Comparison of ENCODE assay signal across 17 cellular contexts in genomic region chr1:88618331-88618730, GRCh38.
DNase-seq lines count a peak whose midpoint lies in the region; ATAC-seq and TF ChIP-seq lines count a peak whose summit lies in the region.
"Had no signal": no experiment of that assay in that cellular context is flagged by ENCODE, and none has a peak within 500 bp of the region (broad histone marks: within the 10 kb centered on the region; RNA-seq: fewer than 3 reads in every experiment).

No MANE protein-coding gene starts in this region.

- H3K79me2 ChIP-seq in OCI-LY7 (ENCODE audit: insufficient read depth, low read depth, low read length) = no peaks in the 10 kb centered on the region
- no peaks in the 10 kb centered on the region for H3K79me2 ChIP-seq in neural progenitor cell (ENCODE audit: low read depth)

- no peaks in the 10 kb centered on the region for H3K9me2 ChIP-seq in OCI-LY7 (ENCODE audit: insufficient read depth, low read length)

- POLR2A ChIA-PET in activated CD8-positive, alpha-beta T cell treated with anti-CD3 and anti-CD28 coated beads for 36 hours (lab: Charles Lee) = no interaction called here
- POLR2A ChIA-PET in activated CD8-positive, alpha-beta T cell treated with anti-CD3 and anti-CD28 coated beads, Interleukin-2, amount 10 ng/mL, durations not matched to agents 7 days and 5 days (lab: Charles Lee) = no interaction called here
- POLR2A ChIA-PET in HEK293 (lab: Yijun Ruan, JAX) (no interaction called here), OCI-LY7 (lab: Charles Lee) (no interaction called here)

- intact Hi-C loops in activated CD8-positive, alpha-beta T cell treated with anti-CD3 and anti-CD28 coated beads for 36 hours (cut with micrococcal nuclease) = no loop called here
- intact Hi-C loops in OCI-LY7 (cut with micrococcal nuclease; ENCODE audit: unreplicated experiment) = no loop called here

- no peaks in the 10 kb centered on the region; the same call in 1 of the 2 replicates for H3K9me3 ChIP-seq in HEK293 (ENCODE audit: control insufficient read depth, insufficient read depth, low read depth, low read length)
- H3K9me3 ChIP-seq in OCI-LY7 (ENCODE audit: low read length) = peaks cover 11% of the 10 kb centered on the region; the same call in 1 of the 2 replicates
- peaks cover 4% of the 10 kb centered on the region for H3K9me3 ChIP-seq in neural progenitor cell (ENCODE audit: low read depth)

- H3K36me3 ChIP-seq in HEK293 (ENCODE audit: control insufficient read depth in 2 of 2, insufficient read depth in 1 of 2, low read length in 2 of 2) (no peaks in the 10 kb centered on the region), OCI-LY7 (ENCODE audit: insufficient read depth, low read length) (no peaks in the 10 kb centered on the region), neural progenitor cell (no peaks in the 10 kb centered on the region)
- H3K36me3 ChIP-seq: HAP-1 had no signal

- no peak for ATAC-seq in activated CD8-positive, alpha-beta T cell treated with anti-CD3 and anti-CD28 coated beads for 36 hours
- ATAC-seq in activated CD8-positive, alpha-beta T cell treated with anti-CD3 and anti-CD28 coated beads, Interleukin-2, amount 10 ng/mL, durations not matched to agents 7 days and 5 days = no peak
- no peak for ATAC-seq in GM19452 (IDR thresholded peaks at IDR 0.05; ENCODE audit: unreplicated experiment)
- ATAC-seq in HG02588 (IDR thresholded peaks at IDR 0.05; ENCODE audit: unreplicated experiment) = no peak
- ATAC-seq: GM12878 had no signal

- H3K4me1 Mint-ChIP-seq in activated CD8-positive, alpha-beta T cell treated with anti-CD3 and anti-CD28 coated beads for 36 hours (ENCODE audit: low read depth) = no peaks in the 10 kb centered on the region
- H3K4me1 Mint-ChIP-seq in activated CD8-positive, alpha-beta T cell treated with anti-CD3 and anti-CD28 coated beads, Interleukin-2, amount 10 ng/mL, durations not matched to agents 7 days and 5 days (ENCODE audit: low read depth) = no peaks in the 10 kb centered on the region
- no peaks in the 10 kb centered on the region for H3K4me1 Mint-ChIP-seq in neural progenitor cell
- H3K4me1 Mint-ChIP-seq: CD4-positive, alpha-beta memory T cell had no signal

- H3F3A ChIP-seq in neural progenitor cell (ENCODE audit: low read depth) = no peaks in the 10 kb centered on the region

- H3K9me3 Mint-ChIP-seq in activated CD8-positive, alpha-beta T cell treated with anti-CD3 and anti-CD28 coated beads for 36 hours = peaks cover 20% of the 10 kb centered on the region
- H3K9me3 Mint-ChIP-seq in activated CD8-positive, alpha-beta T cell treated with anti-CD3 and anti-CD28 coated beads, Interleukin-2, amount 10 ng/mL, durations not matched to agents 7 days and 5 days (ENCODE audit: insufficient read depth) = peaks cover 12% of the 10 kb centered on the region
- H3K9me3 Mint-ChIP-seq in neural progenitor cell = peaks cover 34% of the 10 kb centered on the region

- no peak overlapping the region for H3K4me3 Mint-ChIP-seq in activated CD8-positive, alpha-beta T cell treated with anti-CD3 and anti-CD28 coated beads for 36 hours
- no peak overlapping the region for H3K4me3 Mint-ChIP-seq in activated CD8-positive, alpha-beta T cell treated with anti-CD3 and anti-CD28 coated beads, Interleukin-2, amount 10 ng/mL, durations not matched to agents 7 days and 5 days
- no peak overlapping the region for H3K4me3 Mint-ChIP-seq in neural progenitor cell
- H3K4me3 Mint-ChIP-seq: CD4-positive, alpha-beta memory T cell had no signal

- peaks cover 8% of the 10 kb centered on the region for H3K36me3 Mint-ChIP-seq in activated CD8-positive, alpha-beta T cell treated with anti-CD3 and anti-CD28 coated beads for 36 hours (ENCODE audit: low read depth)
- no peaks in the 10 kb centered on the region for H3K36me3 Mint-ChIP-seq in activated CD8-positive, alpha-beta T cell treated with anti-CD3 and anti-CD28 coated beads, Interleukin-2, amount 10 ng/mL, durations not matched to agents 7 days and 5 days (ENCODE audit: low read depth)
- peaks cover 6% of the 10 kb centered on the region for H3K36me3 Mint-ChIP-seq in neural progenitor cell

- H3K27ac ChIP-seq in HEK293 (ENCODE audit: extremely low read depth, low read depth, low read length) (no peak overlapping the region), OCI-LY7 (ENCODE audit: low read depth, low read length, poor library complexity, severe bottlenecking) (no peak overlapping the region), neural progenitor cell (no peak overlapping the region)

- H4K20me1 ChIP-seq in OCI-LY7 (ENCODE audit: insufficient read depth, low read length) (no peaks in the 10 kb centered on the region), neural progenitor cell (ENCODE audit: low read depth) (no peaks in the 10 kb centered on the region)

- H3K27me3 ChIP-seq in neural progenitor cell = no peaks in the 10 kb centered on the region

- peak; percentile 2 for DNase-seq in activated CD8-positive, alpha-beta T cell treated with anti-CD3 and anti-CD28 coated beads for 36 hours
- no peak for DNase-seq in activated CD8-positive, alpha-beta T cell treated with anti-CD3 and anti-CD28 coated beads, Interleukin-2, amount 10 ng/mL, durations not matched to agents 7 days and 5 days
- DNase-seq in OCI-LY7 (ENCODE audit: low spot score) (peak; percentile 19), neural progenitor cell (ENCODE audit: low spot score) (peak; percentile 5), HUDEP-2 (lab: John Stamatoyannopoulos, UW; ENCODE audit: unreplicated experiment in 76 of 76) (no peak)
- DNase-seq: C1 segment of cervical spinal cord; Calu3; CD4-positive, alpha-beta memory T cell; COR-L47; EL; GDM1; GOT3 had no signal

- no peak overlapping the region for H3K4me2 ChIP-seq in OCI-LY7 (ENCODE audit: low read length)
- H3K4me2 ChIP-seq in neural progenitor cell = no peak overlapping the region

- no peak overlapping the region for H3K27ac Mint-ChIP-seq in activated CD8-positive, alpha-beta T cell treated with anti-CD3 and anti-CD28 coated beads for 36 hours
- H3K27ac Mint-ChIP-seq in activated CD8-positive, alpha-beta T cell treated with anti-CD3 and anti-CD28 coated beads, Interleukin-2, amount 10 ng/mL, durations not matched to agents 7 days and 5 days = no peak overlapping the region
- H3K27ac Mint-ChIP-seq in neural progenitor cell = no peak overlapping the region
- H3K27ac Mint-ChIP-seq: CD4-positive, alpha-beta memory T cell had no signal

- BruUV-seq in OCI-LY7 (replicated peaks; lab: Mats Ljungman, UMichigan) = no TSS peak

- no peak overlapping the region for H3K4me3 ChIP-seq in HEK293 (ENCODE audit: low read depth, low read length)
- H3K4me3 ChIP-seq in OCI-LY7 (ENCODE audit: low read depth, low read length, poor library complexity, severe bottlenecking) = no peak overlapping the region
- H3K4me3 ChIP-seq in neural progenitor cell = no peak overlapping the region
- H3K4me3 ChIP-seq: GM12878, HAP-1 had no signal

- peaks cover 6% of the 10 kb centered on the region for H3K27me3 Mint-ChIP-seq in activated CD8-positive, alpha-beta T cell treated with anti-CD3 and anti-CD28 coated beads for 36 hours
- H3K27me3 Mint-ChIP-seq in activated CD8-positive, alpha-beta T cell treated with anti-CD3 and anti-CD28 coated beads, Interleukin-2, amount 10 ng/mL, durations not matched to agents 7 days and 5 days (ENCODE audit: low read depth) = peaks cover 4% of the 10 kb centered on the region
- no peaks in the 10 kb centered on the region for H3K27me3 Mint-ChIP-seq in neural progenitor cell (ENCODE audit: insufficient read depth, low read depth)

- no peak for TF ChIP-seq CTCF in activated CD8-positive, alpha-beta T cell treated with anti-CD3 and anti-CD28 coated beads for 36 hours (IDR thresholded peaks at IDR 0.05)
- no peak for TF ChIP-seq CTCF in HEK293 (tag by site-specific recombination; IDR thresholded peaks at IDR 0.05)
- no peak for TF ChIP-seq CTCF in OCI-LY7 (conservative IDR thresholded peaks at IDR 0.05; ENCODE audit: low read length)
- no peak for TF ChIP-seq CTCF in neural progenitor cell (IDR thresholded peaks at IDR 0.05)

- CTCF ChIA-PET in activated CD8-positive, alpha-beta T cell treated with anti-CD3 and anti-CD28 coated beads for 36 hours (lab: Charles Lee) = no interaction called here
- CTCF ChIA-PET in activated CD8-positive, alpha-beta T cell treated with anti-CD3 and anti-CD28 coated beads, Interleukin-2, amount 10 ng/mL, durations not matched to agents 7 days and 5 days (lab: Charles Lee) = no interaction called here
- CTCF ChIA-PET in HEK293 (lab: Yijun Ruan, JAX) (interaction anchor here (0.6 kb wide), 1 partner anchor 36 kb away, joined by 3 read pairs; no protein-coding TSS in a partner anchor), OCI-LY7 (lab: Charles Lee; ENCODE audit: unreplicated experiment) (no interaction called here)

- H3K9ac ChIP-seq in neural progenitor cell = no peak overlapping the region

- H3K4me1 ChIP-seq in HEK293 (ENCODE audit: control insufficient read depth, insufficient read depth, low read length) (no peaks in the 10 kb centered on the region), OCI-LY7 (ENCODE audit: insufficient read depth, low read length, poor library complexity, severe bottlenecking) (no peaks in the 10 kb centered on the region), neural progenitor cell (no peaks in the 10 kb centered on the region)
- H3K4me1 ChIP-seq: HAP-1 had no signal

- H2AFZ ChIP-seq in OCI-LY7 (ENCODE audit: low read length) = no peak overlapping the region
- H2AFZ ChIP-seq in neural progenitor cell (replicated peaks) = no peak overlapping the region

TF ChIP-seq in HEK293, 187 proteins besides CTCF, POLR2A, EP300 and RAD21:
- TF ChIP-seq SETDB1 (IDR thresholded peaks at IDR 0.05; ENCODE audit: insufficient read length, low read length) = peak; percentile 90
- no peak for TF ChIP-seq ZNF843 (tag by site-specific recombination; IDR thresholded peaks at IDR 0.05)
- no peak for TF ChIP-seq SP7 (tag by site-specific recombination; IDR thresholded peaks at IDR 0.05)
- no peak for TF ChIP-seq ZNF624 (tag by site-specific recombination; IDR thresholded peaks at IDR 0.05)

Comparison
In these comparisons a context has a peak if more than half of its experiments do, and no peak if none do; other contexts are left out.
1. DNase-seq: peak in activated CD8-positive, alpha-beta T cell treated with anti-CD3 and anti-CD28 coated beads for 36 hours (single experiment), OCI-LY7 (single experiment) and neural progenitor cell (single experiment); none in activated CD8-positive, alpha-beta T cell treated with anti-CD3 and anti-CD28 coated beads, Interleukin-2, amount 10 ng/mL, durations not matched to agents 7 days and 5 days (single experiment) and HUDEP-2 (0 of 76).